Comparison of ENCODE assay signal across 1 cellular context in genomic region chr12:68236421-68237059, GRCh38.
TF ChIP-seq lines count a peak whose summit lies in the region.

No MANE protein-coding gene starts in this region.

TF ChIP-seq in K562, 482 proteins besides CTCF, POLR2A, EP300 and RAD21 (continued from another document and continues in another):
- TF ChIP-seq, protein P1, sequence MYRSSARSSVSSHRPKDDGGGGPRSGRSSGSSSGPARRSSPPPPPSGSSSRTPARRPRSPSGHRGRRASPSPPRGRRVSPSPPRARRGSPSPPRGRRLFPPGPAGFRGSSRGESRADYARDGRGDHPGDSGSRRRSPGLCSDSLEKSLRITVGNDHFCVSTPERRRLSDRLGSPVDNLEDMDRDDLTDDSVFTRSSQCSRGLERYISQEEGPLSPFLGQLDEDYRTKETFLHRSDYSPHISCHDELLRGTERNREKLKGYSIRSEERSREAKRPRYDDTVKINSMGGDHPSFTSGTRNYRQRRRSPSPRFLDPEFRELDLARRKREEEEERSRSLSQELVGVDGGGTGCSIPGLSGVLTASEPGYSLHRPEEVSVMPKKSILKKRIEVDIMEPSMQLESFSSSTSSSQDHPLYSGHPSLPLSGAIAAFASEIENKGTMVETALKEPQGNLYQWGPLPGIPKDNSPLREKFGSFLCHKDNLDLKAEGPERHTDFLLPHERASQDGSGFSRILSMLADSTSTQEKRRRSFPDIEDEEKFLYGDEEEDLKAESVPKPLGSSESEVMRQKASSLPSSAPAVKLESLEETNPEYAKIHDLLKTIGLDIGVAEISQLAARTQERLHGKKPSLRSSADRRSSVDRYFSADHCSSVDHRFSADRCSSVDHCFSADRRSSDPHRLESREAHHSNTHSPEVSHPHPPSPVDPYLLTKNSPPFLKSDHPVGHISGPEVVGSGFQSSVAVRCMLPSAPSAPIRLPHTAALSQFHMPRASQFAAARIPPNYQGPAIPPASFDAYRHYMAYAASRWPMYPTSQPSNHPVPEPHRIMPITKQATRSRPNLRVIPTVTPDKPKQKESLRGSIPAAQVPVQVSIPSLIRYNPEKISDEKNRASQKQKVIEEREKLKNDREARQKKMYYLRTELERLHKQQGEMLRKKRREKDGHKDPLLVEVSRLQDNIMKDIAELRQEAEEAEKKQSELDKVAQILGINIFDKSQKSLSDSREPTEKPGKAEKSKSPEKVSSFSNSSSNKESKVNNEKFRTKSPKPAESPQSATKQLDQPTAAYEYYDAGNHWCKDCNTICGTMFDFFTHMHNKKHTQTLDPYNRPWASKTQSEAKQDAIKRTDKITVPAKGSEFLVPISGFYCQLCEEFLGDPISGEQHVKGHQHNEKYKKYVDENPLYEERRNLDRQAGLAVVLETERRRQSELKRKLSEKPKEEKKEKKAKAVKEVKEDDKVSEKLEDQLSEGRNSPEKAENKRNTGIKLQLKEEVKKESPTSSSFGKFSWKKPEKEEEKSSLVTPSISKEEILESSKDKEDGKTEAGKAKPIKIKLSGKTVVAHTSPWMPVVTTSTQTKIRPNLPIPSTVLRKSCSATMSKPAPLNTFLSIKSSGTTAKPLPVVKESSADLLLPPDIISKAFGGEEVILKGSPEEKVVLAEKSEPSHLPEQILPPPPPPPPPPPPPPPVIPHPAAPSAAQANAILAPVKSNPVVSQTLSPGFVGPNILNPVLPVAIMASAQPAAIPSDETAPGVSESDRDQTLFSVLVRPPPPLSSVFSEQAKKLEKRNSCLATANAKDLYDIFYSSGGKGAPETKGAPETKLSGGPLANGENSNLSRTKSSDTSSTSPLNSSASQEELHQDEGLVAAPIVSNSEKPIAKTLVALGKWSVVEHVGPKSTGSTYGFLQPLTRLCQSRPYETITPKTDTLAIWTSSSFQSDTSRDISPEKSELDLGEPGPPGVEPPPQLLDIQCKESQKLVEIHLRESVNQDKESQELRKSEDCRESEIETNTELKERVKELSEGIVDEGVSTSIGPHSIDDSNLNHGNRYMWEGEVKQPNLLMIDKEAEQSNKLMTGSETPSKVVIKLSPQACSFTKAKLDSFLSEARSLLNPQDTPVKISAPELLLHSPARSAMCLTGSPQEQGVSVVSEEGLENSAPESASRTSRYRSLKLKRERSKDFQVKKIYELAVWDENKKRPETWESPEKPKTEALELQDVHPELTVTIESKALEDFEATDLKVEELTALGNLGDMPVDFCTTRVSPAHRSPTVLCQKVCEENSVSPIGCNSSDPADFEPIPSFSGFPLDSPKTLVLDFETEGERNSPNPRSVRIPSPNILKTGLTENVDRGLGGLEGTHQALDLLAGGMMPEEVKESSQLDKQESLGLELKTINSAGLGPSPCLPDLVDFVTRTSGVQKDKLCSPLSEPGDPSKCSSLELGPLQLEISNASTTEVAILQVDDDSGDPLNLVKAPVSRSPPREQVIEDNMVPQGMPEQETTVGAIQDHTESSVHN (IDR thresholded peaks at IDR 0.05; ENCODE audit: borderline replicate concordance in 1 of 2, low read depth in 1 of 2): peak in 1 of 2 experiments; percentile 84; a peak in 2 of 4 replicates
- TF ChIP-seq ZNF277 (CRISPR knock-in tag; IDR thresholded peaks at IDR 0.05; ENCODE audit: borderline replicate concordance) (no peak), HSF4 (CRISPR knock-in tag; IDR thresholded peaks at IDR 0.05; ENCODE audit: borderline replicate concordance) (no peak), ZNF197 (CRISPR knock-in tag; IDR thresholded peaks at IDR 0.05; ENCODE audit: low read depth) (no peak), ZNF707 (CRISPR knock-in tag; conservative IDR thresholded peaks at IDR 0.05) (no peak), ZFP30 (CRISPR knock-in tag; IDR thresholded peaks at IDR 0.05; ENCODE audit: borderline replicate concordance) (no peak), ZBTB11 (CRISPR knock-in tag; IDR thresholded peaks at IDR 0.05) (0 out of 6 replicates have a peak, but pooled peaks of 1 of the 3 experiments have one; percentile 26), ZBTB2 (IDR thresholded peaks at IDR 0.05) (no peak), CBX3 (IDR thresholded peaks at IDR 0.05; ENCODE audit: borderline replicate concordance in 1 of 2, low read length in 2 of 2) (no peak), ZNF592 (IDR thresholded peaks at IDR 0.05) (no peak), ZZZ3 (IDR thresholded peaks at IDR 0.05) (no peak), EP400 (IDR thresholded peaks at IDR 0.05) (no peak), ZNF431 (CRISPR knock-in tag; IDR thresholded peaks at IDR 0.05) (no peak), RBM17 (IDR thresholded peaks at IDR 0.05; ENCODE audit: borderline replicate concordance, low read depth, low read length) (no peak), SMAD1 (IDR thresholded peaks at IDR 0.05; ENCODE audit: low read depth, low read length, partially characterized antibody) (no peak), ZNF584 (CRISPR knock-in tag; IDR thresholded peaks at IDR 0.05; ENCODE audit: low read depth) (0 out of 2 replicates have a peak, but pooled peaks have one; percentile 42), SREBF2 (CRISPR knock-in tag; IDR thresholded peaks at IDR 0.05) (no peak), OTX1 (CRISPR knock-in tag; IDR thresholded peaks at IDR 0.05) (no peak), ZBTB49 (CRISPR knock-in tag; IDR thresholded peaks at IDR 0.05; ENCODE audit: borderline replicate concordance) (no peak), MLLT1 (IDR thresholded peaks at IDR 0.05) (no peak), DPF2 (IDR thresholded peaks at IDR 0.05) (no peak), RB1 (IDR thresholded peaks at IDR 0.05; ENCODE audit: low read depth) (no peak), RBM22 (IDR thresholded peaks at IDR 0.05; ENCODE audit: low read depth, low read length, poor library complexity, severe bottlenecking) (no peak), ZNF778 (CRISPR knock-in tag; IDR thresholded peaks at IDR 0.05) (no peak), USF1 (CRISPR knock-in tag; IDR thresholded peaks at IDR 0.05) (no peak)
- TF ChIP-seq, protein P2, sequence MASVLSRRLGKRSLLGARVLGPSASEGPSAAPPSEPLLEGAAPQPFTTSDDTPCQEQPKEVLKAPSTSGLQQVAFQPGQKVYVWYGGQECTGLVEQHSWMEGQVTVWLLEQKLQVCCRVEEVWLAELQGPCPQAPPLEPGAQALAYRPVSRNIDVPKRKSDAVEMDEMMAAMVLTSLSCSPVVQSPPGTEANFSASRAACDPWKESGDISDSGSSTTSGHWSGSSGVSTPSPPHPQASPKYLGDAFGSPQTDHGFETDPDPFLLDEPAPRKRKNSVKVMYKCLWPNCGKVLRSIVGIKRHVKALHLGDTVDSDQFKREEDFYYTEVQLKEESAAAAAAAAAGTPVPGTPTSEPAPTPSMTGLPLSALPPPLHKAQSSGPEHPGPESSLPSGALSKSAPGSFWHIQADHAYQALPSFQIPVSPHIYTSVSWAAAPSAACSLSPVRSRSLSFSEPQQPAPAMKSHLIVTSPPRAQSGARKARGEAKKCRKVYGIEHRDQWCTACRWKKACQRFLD (CRISPR knock-in tag; IDR thresholded peaks at IDR 0.05): no peak
